In genomic region chr14:94051115-94051514, GRCh38 we compare ENCODE assay signal across 8 cellular contexts. TPM values are rescaled to one million over a fixed set of nuclear protein-coding genes. Genes with fewer than 3 reads are reported as not detected.
DNase-seq lines count a peak whose midpoint lies in the region; ATAC-seq and TF ChIP-seq lines count a peak whose summit lies in the region.
"Had no signal": no experiment of that assay in that cellular context is flagged by ENCODE, and none has a peak within 500 bp of the region (broad histone marks: within the 10 kb centered on the region; RNA-seq: fewer than 3 reads in every experiment).

No MANE protein-coding gene starts in this region.

- H3K4me3 ChIP-seq in GM23338 (no peak overlapping the region), cardiac muscle cell (no peak overlapping the region)

- intact Hi-C loops in sciatic nerve (cut with DNase I), result no loop called here

- H3K9me3 Mint-ChIP-seq in GM23338, result no peaks in the 10 kb centered on the region
- no peaks in the 10 kb centered on the region for H3K9me3 Mint-ChIP-seq in activated CD4-positive, alpha-beta memory T cell treated with anti-CD3 and anti-CD28 coated beads, Interleukin-2, amount 10 ng/mL, durations not matched to agents 7 days and 5 days
- H3K9me3 Mint-ChIP-seq in T-helper 2 cell treated with Interferon-gamma antibody and Interleukin-4, amounts not matched to agents 5 μg/mL and 100 μg/mL, for 36 hours, result no peaks in the 10 kb centered on the region
- H3K9me3 Mint-ChIP-seq: memory B cell had no signal

- H3K9me2 ChIP-seq in GM23338 (ENCODE audit: insufficient read depth), result no peaks in the 10 kb centered on the region

- DNase-seq in GM23338 (ENCODE audit: low spot score) (peak; percentile 56), cardiac muscle cell (ENCODE audit: low read depth in 1 of 2, low spot score in 1 of 2) (peak; percentile 65 to 66), sciatic nerve (ENCODE audit: low spot score) (peak; percentile 75), NCI-H345 treated with DMSO at 0.1 percent for 48 hours (lab: John Stamatoyannopoulos, UW; ENCODE audit: unreplicated experiment) (no peak)
- DNase-seq in activated CD4-positive, alpha-beta memory T cell treated with anti-CD3 and anti-CD28 coated beads, Interleukin-2, amount 10 ng/mL, durations not matched to agents 7 days and 5 days, result peak; percentile 16
- no peak for DNase-seq in T-helper 2 cell treated with Interferon-gamma antibody and Interleukin-4, amounts not matched to agents 5 μg/mL and 100 μg/mL, for 36 hours (ENCODE audit: low spot score)

- peaks cover 7% of the 10 kb centered on the region for H4K20me1 ChIP-seq in GM23338 (replicated peaks; ENCODE audit: insufficient read depth)

- H3K36me3 Mint-ChIP-seq in GM23338 (ENCODE audit: low read depth), result peaks cover 78% of the 10 kb centered on the region
- peaks cover 79% of the 10 kb centered on the region for H3K36me3 Mint-ChIP-seq in activated CD4-positive, alpha-beta memory T cell treated with anti-CD3 and anti-CD28 coated beads, Interleukin-2, amount 10 ng/mL, durations not matched to agents 7 days and 5 days (ENCODE audit: low read depth)
- peaks cover 67% of the 10 kb centered on the region for H3K36me3 Mint-ChIP-seq in T-helper 2 cell treated with Interferon-gamma antibody and Interleukin-4, amounts not matched to agents 5 μg/mL and 100 μg/mL, for 36 hours (ENCODE audit: low read depth)

- peaks cover 20% of the 10 kb centered on the region for H3K36me3 ChIP-seq in GM23338 (ENCODE audit: insufficient read depth)
- peaks cover 63% of the 10 kb centered on the region for H3K36me3 ChIP-seq in cardiac muscle cell

- H3F3A ChIP-seq in GM23338 (replicated peaks; ENCODE audit: low read depth), result no peaks in the 10 kb centered on the region

- no peak overlapping the region for H2AFZ ChIP-seq in GM23338

- TF ChIP-seq CTCF in GM23338 (conservative IDR thresholded peaks at IDR 0.05; ENCODE audit: low read depth in 2 of 2) (peak; percentile 41 to 64), cardiac muscle cell (IDR thresholded peaks at IDR 0.05; ENCODE audit: low read depth, low read length) (peak; percentile 52)

- POLR2A ChIA-PET in activated CD4-positive, alpha-beta memory T cell treated with anti-CD3 and anti-CD28 coated beads, Interleukin-2, amount 10 ng/mL, durations not matched to agents 7 days and 5 days (lab: Charles Lee), result interaction anchor here (1.0 to 4.8 kb wide), 3 partner anchors 13 to 34 kb away, joined by 3 to 30 read pairs (median 4); partner anchors contain the start of genes DDX24 and IFI27L1

- H3K4me2 ChIP-seq in GM23338, result no peak overlapping the region

- H3K4me1 ChIP-seq in GM23338 (ENCODE audit: insufficient read depth) (no peaks in the 10 kb centered on the region), cardiac muscle cell (ENCODE audit: low read depth) (peaks cover 29% of the 10 kb centered on the region)

- no peaks in the 10 kb centered on the region for H3K79me2 ChIP-seq in GM23338 (replicated peaks; ENCODE audit: insufficient read depth)

- no peak overlapping the region for H3K27ac Mint-ChIP-seq in GM23338
- H3K27ac Mint-ChIP-seq in activated CD4-positive, alpha-beta memory T cell treated with anti-CD3 and anti-CD28 coated beads, Interleukin-2, amount 10 ng/mL, durations not matched to agents 7 days and 5 days, result peak overlapping the region; percentile 5
- no peak overlapping the region for H3K27ac Mint-ChIP-seq in T-helper 2 cell treated with Interferon-gamma antibody and Interleukin-4, amounts not matched to agents 5 μg/mL and 100 μg/mL, for 36 hours

- H3K4me1 Mint-ChIP-seq in GM23338, result peaks cover 10% of the 10 kb centered on the region; the same call in 2 of the 3 replicates
- H3K4me1 Mint-ChIP-seq in activated CD4-positive, alpha-beta memory T cell treated with anti-CD3 and anti-CD28 coated beads, Interleukin-2, amount 10 ng/mL, durations not matched to agents 7 days and 5 days, result peaks cover 39% of the 10 kb centered on the region
- peaks cover 31% of the 10 kb centered on the region for H3K4me1 Mint-ChIP-seq in T-helper 2 cell treated with Interferon-gamma antibody and Interleukin-4, amounts not matched to agents 5 μg/mL and 100 μg/mL, for 36 hours (ENCODE audit: low read depth)
- H3K4me1 Mint-ChIP-seq: memory B cell had no signal

- no peak overlapping the region for H3K4me3 Mint-ChIP-seq in GM23338
- no peak overlapping the region for H3K4me3 Mint-ChIP-seq in activated CD4-positive, alpha-beta memory T cell treated with anti-CD3 and anti-CD28 coated beads, Interleukin-2, amount 10 ng/mL, durations not matched to agents 7 days and 5 days
- no peak overlapping the region for H3K4me3 Mint-ChIP-seq in T-helper 2 cell treated with Interferon-gamma antibody and Interleukin-4, amounts not matched to agents 5 μg/mL and 100 μg/mL, for 36 hours
- H3K4me3 Mint-ChIP-seq: memory B cell had no signal

- CTCF ChIA-PET in activated CD4-positive, alpha-beta memory T cell treated with anti-CD3 and anti-CD28 coated beads, Interleukin-2, amount 10 ng/mL, durations not matched to agents 7 days and 5 days (lab: Charles Lee), result interaction anchor here (1.4 to 4.8 kb wide), 6 partner anchors 15 to 129 kb away, joined by 4 to 29 read pairs (median 9); partner anchors contain the start of genes DDX24, IFI27L1 and IFI27L2

- H3K27me3 ChIP-seq in GM23338 (ENCODE audit: insufficient read depth) (no peaks in the 10 kb centered on the region), cardiac muscle cell (no peaks in the 10 kb centered on the region)

- H3K27ac ChIP-seq in GM23338 (ENCODE audit: low read depth), result no peak overlapping the region
- peak overlapping the region; percentile 76 for H3K27ac ChIP-seq in cardiac muscle cell

- H3K27me3 Mint-ChIP-seq in GM23338 (ENCODE audit: insufficient read depth, low read depth, poor library complexity), result peaks cover 4% of the 10 kb centered on the region
- H3K27me3 Mint-ChIP-seq in activated CD4-positive, alpha-beta memory T cell treated with anti-CD3 and anti-CD28 coated beads, Interleukin-2, amount 10 ng/mL, durations not matched to agents 7 days and 5 days, result no peaks in the 10 kb centered on the region
- no peaks in the 10 kb centered on the region for H3K27me3 Mint-ChIP-seq in T-helper 2 cell treated with Interferon-gamma antibody and Interleukin-4, amounts not matched to agents 5 μg/mL and 100 μg/mL, for 36 hours (ENCODE audit: low read depth)
- H3K27me3 Mint-ChIP-seq: memory B cell had no signal

- no peaks in the 10 kb centered on the region for H3K9me3 ChIP-seq in cardiac muscle cell (ENCODE audit: low read depth)

- ATAC-seq in GM23338 (peak; percentile 74), sciatic nerve (peak; percentile 57), HG03175 (IDR thresholded peaks at IDR 0.05; ENCODE audit: unreplicated experiment) (no peak)

TF ChIP-seq in GM23338, 12 proteins besides CTCF, POLR2A, EP300 and RAD21 (continues in another document):
- TF ChIP-seq NANOG (IDR thresholded peaks at IDR 0.05; ENCODE audit: borderline replicate concordance), result no peak
- no peak for TF ChIP-seq JUNB (IDR thresholded peaks at IDR 0.05; ENCODE audit: unreplicated experiment)

RNA-seq across cellular contexts. Expression of gene OTUB2, which starts 25.0 kb away (rescaled TPM):
- total RNA-seq in GM23338 (2014; rRNA removed; shearing (Covaris generic)), result 4.1 and 4.4 TPM in 2 replicates
- polyA plus RNA-seq in GM23338 (2016; fragmentation: Nextera tagmentation; extraction: Ambion mirVana) (1.9 and 2.1 TPM in 2 replicates), cardiac muscle cell (4.3 and 4.4 TPM in 2 replicates)
- total RNA-seq in activated CD4-positive, alpha-beta memory T cell treated with anti-CD3 and anti-CD28 coated beads, Interleukin-2, amount 10 ng/mL, durations not matched to agents 7 days and 5 days, result 1 to 10 TPM; 7.3 to 7.9 TPM
- total RNA-seq in cardiac muscle cell (2.4 and 4.1 TPM in 2 replicates), sciatic nerve (0.80 TPM)

RNA-seq across cellular contexts. Expression of gene DDX24, which starts 29.9 kb away (rescaled TPM):
- 137 and 150 TPM in 2 replicates for total RNA-seq in GM23338 (2014; rRNA removed; shearing (Covaris generic))
- polyA plus RNA-seq in GM23338 (2016; fragmentation: Nextera tagmentation; extraction: Ambion mirVana) (263 and 265 TPM in 2 replicates), cardiac muscle cell (227 and 272 TPM in 2 replicates)
- total RNA-seq in activated CD4-positive, alpha-beta memory T cell treated with anti-CD3 and anti-CD28 coated beads, Interleukin-2, amount 10 ng/mL, durations not matched to agents 7 days and 5 days, result 100 to 1,000 TPM; 210 to 216 TPM
- total RNA-seq in cardiac muscle cell (167 and 188 TPM in 2 replicates), sciatic nerve (181 TPM)

RNA-seq across cellular contexts. Expression of gene IFI27L1, which starts 30.0 kb away (rescaled TPM):
- total RNA-seq in GM23338 (2014; rRNA removed; shearing (Covaris generic)), result 3.9 and 9.7 TPM in 2 replicates
- polyA plus RNA-seq in GM23338 (2016; fragmentation: Nextera tagmentation; extraction: Ambion mirVana) (28.6 and 30.8 TPM in 2 replicates), cardiac muscle cell (95.4 and 111 TPM in 2 replicates)
- 10 to 100 TPM; 49.5 to 51.0 TPM for total RNA-seq in activated CD4-positive, alpha-beta memory T cell treated with anti-CD3 and anti-CD28 coated beads, Interleukin-2, amount 10 ng/mL, durations not matched to agents 7 days and 5 days
- total RNA-seq in cardiac muscle cell (70.1 and 75.5 TPM in 2 replicates), sciatic nerve (20.5 TPM)

RNA-seq across cellular contexts. Expression of gene CCDC197, which starts 54.0 kb away (rescaled TPM):
- not detected in 2 replicates for total RNA-seq in GM23338 (2014; rRNA removed; shearing (Covaris generic))
- polyA plus RNA-seq in GM23338 (2016; fragmentation: Nextera tagmentation; extraction: Ambion mirVana) (not detected in 2 replicates), cardiac muscle cell (0.21 TPM in 1 of 2 replicates, not detected in the other)
- under 1 TPM in 1 of 2 experiments, not detected in 1; 0.45 TPM for total RNA-seq in activated CD4-positive, alpha-beta memory T cell treated with anti-CD3 and anti-CD28 coated beads, Interleukin-2, amount 10 ng/mL, durations not matched to agents 7 days and 5 days
- total RNA-seq in cardiac muscle cell (not detected in 2 replicates), sciatic nerve (not detected)

RNA-seq across cellular contexts. Expression of gene IFI27, which starts 59.4 kb away (rescaled TPM):
- 0.23 and 0.49 TPM in 2 replicates for total RNA-seq in GM23338 (2014; rRNA removed; shearing (Covaris generic))
- polyA plus RNA-seq in GM23338 (2016; fragmentation: Nextera tagmentation; extraction: Ambion mirVana) (1.2 and 1.6 TPM in 2 replicates), cardiac muscle cell (6.6 and 9.1 TPM in 2 replicates)
- 100 to 1,000 TPM; 184 to 186 TPM for total RNA-seq in activated CD4-positive, alpha-beta memory T cell treated with anti-CD3 and anti-CD28 coated beads, Interleukin-2, amount 10 ng/mL, durations not matched to agents 7 days and 5 days
- total RNA-seq in cardiac muscle cell (1.9 and 2.6 TPM in 2 replicates), sciatic nerve (219 TPM)

Comparison
In these comparisons a context has a peak if more than half of its experiments do, and no peak if none do; other contexts are left out.
1. DNase-seq: peak in GM23338 (single experiment), activated CD4-positive, alpha-beta memory T cell treated with anti-CD3 and anti-CD28 coated beads, Interleukin-2, amount 10 ng/mL, durations not matched to agents 7 days and 5 days (single experiment), cardiac muscle cell (2 of 2) and sciatic nerve (single experiment); none in T-helper 2 cell treated with Interferon-gamma antibody and Interleukin-4, amounts not matched to agents 5 μg/mL and 100 μg/mL, for 36 hours (single experiment) and NCI-H345 treated with DMSO at 0.1 percent for 48 hours (single experiment).